16 cellular contexts compared by ENCODE assay signal in the genomic region with DNA sequence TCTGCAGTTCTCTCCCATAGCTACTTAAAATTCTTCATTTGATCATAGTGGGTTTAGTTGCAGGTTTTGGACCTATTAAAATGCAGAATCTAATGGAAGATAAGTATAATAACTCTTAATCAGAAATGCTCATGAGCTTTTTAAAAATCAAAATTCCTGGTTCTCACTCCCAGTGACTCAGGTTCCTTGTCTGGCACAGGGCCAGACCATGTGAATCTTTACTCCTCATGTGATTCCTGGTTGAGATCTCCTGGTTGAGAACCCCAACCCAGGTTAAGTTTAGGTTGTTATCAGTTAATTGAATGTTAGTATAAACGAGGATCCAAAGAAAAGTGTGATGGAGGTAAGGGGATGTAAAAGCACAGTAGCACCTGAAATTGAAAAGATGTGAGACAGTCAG. TPM values are rescaled to one million over a fixed set of nuclear protein-coding genes. Genes with fewer than 3 reads are reported as not detected.
A peak's percentile ranks its signal among the peaks of the same experiment; 100 is the strongest.
DNase-seq lines count a peak whose midpoint lies in the region; ATAC-seq and TF ChIP-seq lines count a peak whose summit lies in the region.
"Had no signal": no experiment of that assay in that cellular context is flagged by ENCODE, and none has a peak within 500 bp of the region (broad histone marks: within the 10 kb centered on the region; RNA-seq: fewer than 3 reads in every experiment).

No MANE protein-coding gene starts in this region.

- DNase-seq in LoVo (ENCODE audit: low spot score) (peak; percentile 27), esophagus muscularis mucosa (ENCODE audit: extremely low spot score) (peak; percentile 3), renal cortical epithelial cell (ENCODE audit: low read depth) (peak; percentile 50), NCI-H146 (lab: John Stamatoyannopoulos, UW) (no peak), WTC11 (ENCODE audit: low spot score) (no peak)
- DNase-seq: CD4-positive, CD25-positive, alpha-beta regulatory T cell; H7; NCI-H1048; NCI-H1436 treated with DMSO at 0.1 percent for 48 hours; NCI-H2081 treated with DMSO at 0.1 percent for 48 hours; NCI-H345; NCI-H69; NK-92 treated with Interleukin-12 subunit alpha and Interleukin-12 subunit beta, amount 100 ng/mL, for 24 hours had no signal

- 100% methylated on average over 1 of the region's 1 CpG for WGBS in esophagus muscularis mucosa

- H3K4me1 Mint-ChIP-seq in WTC11: peaks cover 29% of the 10 kb centered on the region
- H3K4me1 Mint-ChIP-seq: CD4-positive, CD25-positive, alpha-beta regulatory T cell had no signal

- no peaks in the 10 kb centered on the region for H3K4me1 ChIP-seq in esophagus muscularis mucosa

- intact Hi-C loops in esophagus muscularis mucosa (cut with DNase I): no loop called here

- CTCF ChIA-PET in WTC11 (lab: Charles Lee): interaction anchor here (1.5 kb wide), 1 partner anchor 41 kb away, joined by 3 read pairs; no protein-coding TSS in a partner anchor

- no peaks in the 10 kb centered on the region for H3K9me3 ChIP-seq in esophagus muscularis mucosa

- H3K27me3 Mint-ChIP-seq in WTC11 (ENCODE audit: low read depth): peaks cover 9% of the 10 kb centered on the region

- H3K4me3 Mint-ChIP-seq in WTC11: no peak overlapping the region
- H3K4me3 Mint-ChIP-seq: CD4-positive, CD25-positive, alpha-beta regulatory T cell had no signal

- ATAC-seq in SK-N-SH treated with all-trans-retinoic acid at 6 μM for 48 hours (no peak), GM19035 (IDR thresholded peaks at IDR 0.05; ENCODE audit: unreplicated experiment) (no peak), WTC11 (no peak)

- no peaks in the 10 kb centered on the region for H3K36me3 Mint-ChIP-seq in WTC11
- H3K36me3 Mint-ChIP-seq: CD4-positive, CD25-positive, alpha-beta regulatory T cell had no signal

- POLR2A ChIA-PET in WTC11 (lab: Charles Lee): interaction anchor here (1.8 kb wide), 1 partner anchor 17 kb away, joined by 4 read pairs; a partner anchor contains a TSS

- H3K36me3 ChIP-seq in esophagus muscularis mucosa: no peaks in the 10 kb centered on the region

- H3K27ac ChIP-seq in esophagus muscularis mucosa (replicated peaks in 1 of 4): no peak overlapping the region
- H3K27ac ChIP-seq: HL-60 had no signal

- TF ChIP-seq CTCF in esophagus muscularis mucosa (IDR thresholded peaks at IDR 0.05) (no peak), WTC11 (IDR thresholded peaks at IDR 0.05) (no peak)

- H3K27ac Mint-ChIP-seq in WTC11: no peak overlapping the region
- H3K27ac Mint-ChIP-seq: CD4-positive, CD25-positive, alpha-beta regulatory T cell had no signal

- peaks cover 8% of the 10 kb centered on the region for H3K9me3 Mint-ChIP-seq in WTC11

- H3K27me3 ChIP-seq in esophagus muscularis mucosa: no peaks in the 10 kb centered on the region

- TF ChIP-seq POLR2A in esophagus muscularis mucosa (IDR thresholded peaks at IDR 0.05; ENCODE audit: low read depth): no peak

- H3K4me3 ChIP-seq in esophagus muscularis mucosa: no peak overlapping the region

- TF ChIP-seq EP300 in esophagus muscularis mucosa (IDR thresholded peaks at IDR 0.05): no peak

TF ChIP-seq in SK-N-SH treated with all-trans-retinoic acid at 6 μM for 48 hours, 23 proteins besides CTCF, POLR2A, EP300 and RAD21:
- no peak for TF ChIP-seq BACH2 (CRISPR knock-in tag; IDR thresholded peaks at IDR 0.05; ENCODE audit: borderline replicate concordance)
- peak; percentile 34; the same call in 1 of the 2 replicates for TF ChIP-seq ISL1 (CRISPR knock-in tag; IDR thresholded peaks at IDR 0.05)
- TF ChIP-seq, protein P1, sequence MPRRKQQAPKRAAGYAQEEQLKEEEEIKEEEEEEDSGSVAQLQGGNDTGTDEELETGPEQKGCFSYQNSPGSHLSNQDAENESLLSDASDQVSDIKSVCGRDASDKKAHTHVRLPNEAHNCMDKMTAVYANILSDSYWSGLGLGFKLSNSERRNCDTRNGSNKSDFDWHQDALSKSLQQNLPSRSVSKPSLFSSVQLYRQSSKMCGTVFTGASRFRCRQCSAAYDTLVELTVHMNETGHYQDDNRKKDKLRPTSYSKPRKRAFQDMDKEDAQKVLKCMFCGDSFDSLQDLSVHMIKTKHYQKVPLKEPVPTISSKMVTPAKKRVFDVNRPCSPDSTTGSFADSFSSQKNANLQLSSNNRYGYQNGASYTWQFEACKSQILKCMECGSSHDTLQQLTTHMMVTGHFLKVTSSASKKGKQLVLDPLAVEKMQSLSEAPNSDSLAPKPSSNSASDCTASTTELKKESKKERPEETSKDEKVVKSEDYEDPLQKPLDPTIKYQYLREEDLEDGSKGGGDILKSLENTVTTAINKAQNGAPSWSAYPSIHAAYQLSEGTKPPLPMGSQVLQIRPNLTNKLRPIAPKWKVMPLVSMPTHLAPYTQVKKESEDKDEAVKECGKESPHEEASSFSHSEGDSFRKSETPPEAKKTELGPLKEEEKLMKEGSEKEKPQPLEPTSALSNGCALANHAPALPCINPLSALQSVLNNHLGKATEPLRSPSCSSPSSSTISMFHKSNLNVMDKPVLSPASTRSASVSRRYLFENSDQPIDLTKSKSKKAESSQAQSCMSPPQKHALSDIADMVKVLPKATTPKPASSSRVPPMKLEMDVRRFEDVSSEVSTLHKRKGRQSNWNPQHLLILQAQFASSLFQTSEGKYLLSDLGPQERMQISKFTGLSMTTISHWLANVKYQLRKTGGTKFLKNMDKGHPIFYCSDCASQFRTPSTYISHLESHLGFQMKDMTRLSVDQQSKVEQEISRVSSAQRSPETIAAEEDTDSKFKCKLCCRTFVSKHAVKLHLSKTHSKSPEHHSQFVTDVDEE (CRISPR knock-in tag; IDR thresholded peaks at IDR 0.05): no peak
- TF ChIP-seq, protein P2, sequence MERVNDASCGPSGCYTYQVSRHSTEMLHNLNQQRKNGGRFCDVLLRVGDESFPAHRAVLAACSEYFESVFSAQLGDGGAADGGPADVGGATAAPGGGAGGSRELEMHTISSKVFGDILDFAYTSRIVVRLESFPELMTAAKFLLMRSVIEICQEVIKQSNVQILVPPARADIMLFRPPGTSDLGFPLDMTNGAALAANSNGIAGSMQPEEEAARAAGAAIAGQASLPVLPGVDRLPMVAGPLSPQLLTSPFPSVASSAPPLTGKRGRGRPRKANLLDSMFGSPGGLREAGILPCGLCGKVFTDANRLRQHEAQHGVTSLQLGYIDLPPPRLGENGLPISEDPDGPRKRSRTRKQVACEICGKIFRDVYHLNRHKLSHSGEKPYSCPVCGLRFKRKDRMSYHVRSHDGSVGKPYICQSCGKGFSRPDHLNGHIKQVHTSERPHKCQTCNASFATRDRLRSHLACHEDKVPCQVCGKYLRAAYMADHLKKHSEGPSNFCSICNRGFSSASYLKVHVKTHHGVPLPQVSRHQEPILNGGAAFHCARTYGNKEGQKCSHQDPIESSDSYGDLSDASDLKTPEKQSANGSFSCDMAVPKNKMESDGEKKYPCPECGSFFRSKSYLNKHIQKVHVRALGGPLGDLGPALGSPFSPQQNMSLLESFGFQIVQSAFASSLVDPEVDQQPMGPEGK (CRISPR knock-in tag; IDR thresholded peaks at IDR 0.05; ENCODE audit: borderline replicate concordance): no peak
TF ChIP-seq in SK-N-SH treated with all-trans-retinoic acid at 6 μM for 48 hours: peak in this region for 1.

TF ChIP-seq in WTC11, 78 proteins besides CTCF, POLR2A, EP300 and RAD21:
- no peak for TF ChIP-seq CREB1 (CRISPR knock-in tag; IDR thresholded peaks at IDR 0.05)

RNA-seq across cellular contexts. Expression of a gene that starts 17.5 kb away (rescaled TPM):
- 10 to 100 TPM in 2 of 4 donors, 1 to 10 TPM in 2; 8.6 to 11.6 (median 10.0) TPM for total RNA-seq in esophagus muscularis mucosa
- total RNA-seq in renal cortical epithelial cell: 47.0 and 56.4 TPM in 2 replicates
- total RNA-seq in WTC11 (2021): 22.3 to 27.8 TPM (median 25.5 TPM) in 3 replicates

Comparison
In these comparisons a context has a peak if more than half of its experiments do, and no peak if none do; other contexts are left out.
1. DNase-seq: peak in LoVo (single experiment), esophagus muscularis mucosa (single experiment) and renal cortical epithelial cell (single experiment); none in NCI-H146 (single experiment) and WTC11 (single experiment).